1 cellular context compared by ENCODE assay signal in genomic region chr3:172051957-172052354, GRCh38.
TF ChIP-seq lines count a peak whose summit lies in the region.

No MANE protein-coding gene starts in this region.

TF ChIP-seq in K562, 482 proteins besides CTCF, POLR2A, EP300 and RAD21 (continued from another document):
- TF ChIP-seq PBX2 (CRISPR knock-in tag; IDR thresholded peaks at IDR 0.05; ENCODE audit: low read depth) (no peak), PBX2 (tag; conservative IDR thresholded peaks at IDR 0.05; ENCODE audit: low read depth) (no peak)
